Comparison of ENCODE assay signal across 1 cellular context in genomic region chr7:44617225-44617885, GRCh38.
TF ChIP-seq lines count a peak whose summit lies in the region.

No MANE protein-coding gene starts in this region.

TF ChIP-seq in GM12878, 131 proteins besides CTCF, POLR2A, EP300 and RAD21 (continued from another document):
- no peak for TF ChIP-seq REST (IDR thresholded peaks at IDR 0.05; ENCODE audit: low read depth, low read length)
